Comparison of ENCODE assay signal across 3 cellular contexts in genomic region chr16:5000573-5001001, GRCh38.
A peak's percentile ranks its signal among the peaks of the same experiment; 100 is the strongest.
TF ChIP-seq lines count a peak whose summit lies in the region.

No MANE protein-coding gene starts in this region.

TF ChIP-seq in HepG2, 621 proteins besides CTCF, POLR2A, EP300 and RAD21:
- no peak for TF ChIP-seq PCBP1 (IDR thresholded peaks at IDR 0.05; ENCODE audit: borderline replicate concordance, low read depth, low read length)
- 0 out of 2 replicates have a peak, but pooled peaks have one; percentile 21 for TF ChIP-seq KDM5B (CRISPR knock-in tag; IDR thresholded peaks at IDR 0.05; ENCODE audit: borderline replicate concordance)
- TF ChIP-seq, protein P1, sequence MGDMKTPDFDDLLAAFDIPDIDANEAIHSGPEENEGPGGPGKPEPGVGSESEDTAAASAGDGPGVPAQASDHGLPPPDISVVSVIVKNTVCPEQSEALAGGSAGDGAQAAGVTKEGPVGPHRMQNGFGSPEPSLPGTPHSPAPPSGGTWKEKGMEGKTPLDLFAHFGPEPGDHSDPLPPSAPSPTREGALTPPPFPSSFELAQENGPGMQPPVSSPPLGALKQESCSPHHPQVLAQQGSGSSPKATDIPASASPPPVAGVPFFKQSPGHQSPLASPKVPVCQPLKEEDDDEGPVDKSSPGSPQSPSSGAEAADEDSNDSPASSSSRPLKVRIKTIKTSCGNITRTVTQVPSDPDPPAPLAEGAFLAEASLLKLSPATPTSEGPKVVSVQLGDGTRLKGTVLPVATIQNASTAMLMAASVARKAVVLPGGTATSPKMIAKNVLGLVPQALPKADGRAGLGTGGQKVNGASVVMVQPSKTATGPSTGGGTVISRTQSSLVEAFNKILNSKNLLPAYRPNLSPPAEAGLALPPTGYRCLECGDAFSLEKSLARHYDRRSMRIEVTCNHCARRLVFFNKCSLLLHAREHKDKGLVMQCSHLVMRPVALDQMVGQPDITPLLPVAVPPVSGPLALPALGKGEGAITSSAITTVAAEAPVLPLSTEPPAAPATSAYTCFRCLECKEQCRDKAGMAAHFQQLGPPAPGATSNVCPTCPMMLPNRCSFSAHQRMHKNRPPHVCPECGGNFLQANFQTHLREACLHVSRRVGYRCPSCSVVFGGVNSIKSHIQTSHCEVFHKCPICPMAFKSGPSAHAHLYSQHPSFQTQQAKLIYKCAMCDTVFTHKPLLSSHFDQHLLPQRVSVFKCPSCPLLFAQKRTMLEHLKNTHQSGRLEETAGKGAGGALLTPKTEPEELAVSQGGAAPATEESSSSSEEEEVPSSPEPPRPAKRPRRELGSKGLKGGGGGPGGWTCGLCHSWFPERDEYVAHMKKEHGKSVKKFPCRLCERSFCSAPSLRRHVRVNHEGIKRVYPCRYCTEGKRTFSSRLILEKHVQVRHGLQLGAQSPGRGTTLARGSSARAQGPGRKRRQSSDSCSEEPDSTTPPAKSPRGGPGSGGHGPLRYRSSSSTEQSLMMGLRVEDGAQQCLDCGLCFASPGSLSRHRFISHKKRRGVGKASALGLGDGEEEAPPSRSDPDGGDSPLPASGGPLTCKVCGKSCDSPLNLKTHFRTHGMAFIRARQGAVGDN (CRISPR knock-in tag; IDR thresholded peaks at IDR 0.05), result peak; percentile 27
- TF ChIP-seq YY1 (IDR thresholded peaks at IDR 0.05; ENCODE audit: insufficient read depth, insufficient replicate concordance, low read depth, low read length), result peak; percentile 58
- 0 out of 2 replicates have a peak, but pooled peaks have one; percentile 57 for TF ChIP-seq ZNF776 (CRISPR knock-in tag; IDR thresholded peaks at IDR 0.05)
- 0 out of 2 replicates have a peak, but pooled peaks have one; percentile 19 for TF ChIP-seq EED (CRISPR knock-in tag; IDR thresholded peaks at IDR 0.05)

TF ChIP-seq in H1, 55 proteins besides CTCF, POLR2A, EP300 and RAD21:
- TF ChIP-seq POU5F1 (IDR thresholded peaks at IDR 0.05; ENCODE audit: low read depth, low read length), result no peak
- TF ChIP-seq SIRT6 (IDR thresholded peaks at IDR 0.05; ENCODE audit: low read length), result no peak
- no peak for TF ChIP-seq BACH1 (IDR thresholded peaks at IDR 0.05; ENCODE audit: low read length)
- no peak for TF ChIP-seq CBX8 (IDR thresholded peaks at IDR 0.05; ENCODE audit: borderline replicate concordance, low read depth, low read length)
- no peak for TF ChIP-seq JUND (IDR thresholded peaks at IDR 0.05; ENCODE audit: low read length)
- TF ChIP-seq KDM5A (IDR thresholded peaks at IDR 0.05; ENCODE audit: low read length), result no peak
TF ChIP-seq in H1: peak in this region for 0.

TF ChIP-seq in SK-N-SH treated with all-trans-retinoic acid at 6 μM for 48 hours, 23 proteins besides CTCF, POLR2A, EP300 and RAD21:
- TF ChIP-seq CSDC2 (CRISPR knock-in tag; IDR thresholded peaks at IDR 0.05) (no peak), TSHZ2 (CRISPR knock-in tag; IDR thresholded peaks at IDR 0.05) (no peak), ZNF8 (CRISPR knock-in tag; IDR thresholded peaks at IDR 0.05) (no peak), GLIS3 (CRISPR knock-in tag; IDR thresholded peaks at IDR 0.05) (no peak), TCF4 (CRISPR knock-in tag; IDR thresholded peaks at IDR 0.05; ENCODE audit: borderline replicate concordance) (no peak), PPARA (CRISPR knock-in tag; IDR thresholded peaks at IDR 0.05; ENCODE audit: borderline replicate concordance) (no peak), ZNF565 (CRISPR knock-in tag; conservative IDR thresholded peaks at IDR 0.05; ENCODE audit: low read depth) (no peak), TOX (CRISPR knock-in tag; IDR thresholded peaks at IDR 0.05; ENCODE audit: borderline replicate concordance) (no peak), BACH2 (CRISPR knock-in tag; IDR thresholded peaks at IDR 0.05; ENCODE audit: borderline replicate concordance) (no peak), ESRRG (CRISPR knock-in tag; IDR thresholded peaks at IDR 0.05) (no peak), OSR1 (CRISPR knock-in tag; IDR thresholded peaks at IDR 0.05) (no peak), ISL1 (CRISPR knock-in tag; IDR thresholded peaks at IDR 0.05) (no peak)
- TF ChIP-seq, protein P2, sequence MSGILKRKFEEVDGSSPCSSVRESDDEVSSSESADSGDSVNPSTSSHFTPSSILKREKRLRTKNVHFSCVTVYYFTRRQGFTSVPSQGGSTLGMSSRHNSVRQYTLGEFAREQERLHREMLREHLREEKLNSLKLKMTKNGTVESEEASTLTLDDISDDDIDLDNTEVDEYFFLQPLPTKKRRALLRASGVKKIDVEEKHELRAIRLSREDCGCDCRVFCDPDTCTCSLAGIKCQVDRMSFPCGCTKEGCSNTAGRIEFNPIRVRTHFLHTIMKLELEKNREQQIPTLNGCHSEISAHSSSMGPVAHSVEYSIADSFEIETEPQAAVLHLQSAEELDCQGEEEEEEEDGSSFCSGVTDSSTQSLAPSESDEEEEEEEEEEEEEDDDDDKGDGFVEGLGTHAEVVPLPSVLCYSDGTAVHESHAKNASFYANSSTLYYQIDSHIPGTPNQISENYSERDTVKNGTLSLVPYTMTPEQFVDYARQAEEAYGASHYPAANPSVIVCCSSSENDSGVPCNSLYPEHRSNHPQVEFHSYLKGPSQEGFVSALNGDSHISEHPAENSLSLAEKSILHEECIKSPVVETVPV (CRISPR knock-in tag; IDR thresholded peaks at IDR 0.05), result no peak
